Comparison of ENCODE assay signal across 27 cellular contexts in the genomic region with DNA sequence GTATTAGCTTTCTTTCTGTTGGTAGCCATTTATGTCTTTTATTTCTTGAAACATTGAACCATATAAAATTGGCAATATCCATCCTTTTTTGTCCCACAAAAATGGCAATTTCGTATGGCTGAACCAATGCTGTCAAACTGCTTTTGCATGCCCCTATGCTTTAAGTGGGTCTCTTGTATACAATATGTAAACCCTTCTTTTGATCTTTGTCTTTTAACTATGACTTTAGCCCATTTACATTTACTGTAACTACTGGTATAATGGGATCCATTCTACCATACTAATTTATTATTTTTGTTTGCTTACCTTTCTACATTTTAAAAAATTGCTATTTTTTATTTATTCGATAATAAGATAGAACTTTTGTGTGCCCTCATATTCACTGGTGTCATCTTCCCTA.
"Had no signal": no experiment of that assay in that cellular context is flagged by ENCODE, and none has a peak within 500 bp of the region (broad histone marks: within the 10 kb centered on the region; RNA-seq: fewer than 3 reads in every experiment).

No MANE protein-coding gene starts in this region.

- H3K4me3 ChIP-seq: stomach, suprapubic skin, testis, thoracic aorta, thyroid gland, tibial artery, tibial nerve, transverse colon, upper lobe of left lung, upper lobe of right lung, uterus, vagina had no signal

- H3K4me1 ChIP-seq: suprapubic skin, testis, thyroid gland, tibial nerve, transverse colon, upper lobe of left lung, upper lobe of right lung, uterus had no signal

- H3K27me3 ChIP-seq: stomach, suprapubic skin, testis, thyroid gland, tibial artery, tibial nerve, transverse colon, upper lobe of left lung, upper lobe of right lung, uterus, vagina had no signal

- ATAC-seq: stimulated activated effector memory CD8-positive, alpha-beta T cell treated with anti-CD3 and anti-CD28 coated beads, Interleukin-12 subunit alpha, Interleukin-12 subunit beta, amount 100 ng/mL, for 72 hours; stimulated activated memory B cell treated with anti-CD40 and anti-IgM and Interleukin-4, amounts not matched to agents 10 μg/mL and 1 μg/mL and 100 μg/mL, for 72 hours; stimulated activated naive B cell treated with anti-CD40 and anti-IgM and Interleukin-4, amounts not matched to agents 10 μg/mL and 1 μg/mL and 100 μg/mL, for 72 hours; stimulated activated naive CD8-positive, alpha-beta T cell treated with anti-CD3 and anti-CD28 coated beads, Interleukin-15, amount 100 ng/mL, for 72 hours; stimulated activated naive CD8-positive, alpha-beta T cell treated with anti-CD3 and anti-CD28 coated beads, Interleukin-15, Interleukin-2, amounts not matched to agents 100 U/mL and 50 U/mL, for 24 hours had no signal

- H3K36me3 ChIP-seq: stomach, suprapubic skin, thoracic aorta, thyroid gland, tibial artery, tibial nerve, transverse colon, upper lobe of left lung, upper lobe of right lung, uterus, vagina had no signal

- DNase-seq: stimulated activated CD4-positive, alpha-beta T cell treated with anti-CD3 and anti-CD28 coated beads, Interleukin-2, amount 100 ng/mL, for 48 hours; stimulated activated CD4-positive, alpha-beta T cell treated with anti-CD3 and anti-CD28 coated beads, Interleukin-4, amount 100 ng/mL, for 1 hour; stimulated activated CD4-positive, alpha-beta T cell treated with anti-CD3 and anti-CD28 coated beads, Interleukin-4, amount 100 ng/mL, for 24 hours; stimulated activated CD4-positive, alpha-beta T cell treated with anti-CD3 and anti-CD28 coated beads, Interleukin-4, amount 100 ng/mL, for 4 hours; stimulated activated CD8-positive, alpha-beta memory T cell treated with anti-CD3 and anti-CD28 coated beads, Interleukin-4, amount 100 ng/mL, for 48 hours; stimulated activated naive B cell treated with anti-CD40 and anti-IgM and Interleukin-4, amounts not matched to agents 10 μg/mL and 1 μg/mL and 100 μg/mL, for 72 hours; stimulated activated naive CD4-positive, alpha-beta T cell; stimulated activated naive CD4-positive, alpha-beta T cell treated with Interleukin-2 at 50 U/mL for 16 hours; stimulated activated naive CD8-positive, alpha-beta T cell treated with anti-CD3 and anti-CD28 coated beads, Interleukin-15, amount 100 ng/mL, for 72 hours; stimulated activated naive CD8-positive, alpha-beta T cell treated with anti-CD3 and anti-CD28 coated beads, Interleukin-15, Interleukin-2, amounts not matched to agents 100 U/mL and 50 U/mL, for 24 hours; stomach; substantia nigra; testis; thyroid gland; tibial artery; transverse colon; trophoblast cell; upper lobe of left lung; upper lobe of right lung; uterus had no signal

- H3K9me3 ChIP-seq: testis, thoracic aorta, thyroid gland, tibial artery, uterus, vagina had no signal

- H3K27ac ChIP-seq: stomach, suprapubic skin, testis, thoracic aorta, thyroid gland, tibial artery, tibial nerve, transverse colon, upper lobe of left lung, upper lobe of right lung, uterus, vagina had no signal

- FAIRE-seq: urothelium cell line had no signal
